Comparison of ENCODE assay signal across 24 cellular contexts in genomic region chr3:78511840-78512239, GRCh38.
DNase-seq lines count a peak whose midpoint lies in the region; ATAC-seq, FAIRE-seq and TF ChIP-seq lines count a peak whose summit lies in the region.
"Had no signal": no experiment of that assay in that cellular context is flagged by ENCODE, and none has a peak within 500 bp of the region (broad histone marks: within the 10 kb centered on the region; RNA-seq: fewer than 3 reads in every experiment).

No MANE protein-coding gene starts in this region.

- intact Hi-C loops in HepG2 (cut with micrococcal nuclease; ENCODE audit: unreplicated experiment) = no loop called here
- intact Hi-C loops in right lobe of liver (cut with DNase I) = no loop called here

- H3K27me3 ChIP-seq in HepG2 (ENCODE audit: control insufficient read depth in 1 of 2, insufficient read depth in 2 of 2, low read length in 2 of 2) (no peaks in the 10 kb centered on the region), right lobe of liver (no peaks in the 10 kb centered on the region), GM23338 (ENCODE audit: insufficient read depth) (no peaks in the 10 kb centered on the region), OCI-LY3 (ENCODE audit: low read depth, low read length) (no peaks in the 10 kb centered on the region), astrocyte (ENCODE audit: insufficient read depth, low read length) (no peaks in the 10 kb centered on the region)
- H3K27me3 ChIP-seq: BLaER1 treated with 17β-estradiol and CSF1 and Interleukin-3, amounts not matched to agents 10 nM and 100 nM had no signal

- H3K27me3 Mint-ChIP-seq in GM23338 (ENCODE audit: insufficient read depth, low read depth, poor library complexity) = peaks cover 2% of the 10 kb centered on the region
- H3K27me3 Mint-ChIP-seq in astrocyte (ENCODE audit: low read depth, unreplicated experiment) = no peaks in the 10 kb centered on the region
- H3K27me3 Mint-ChIP-seq: B cell; CD4-positive, alpha-beta T cell had no signal

- WGBS in HepG2 (ENCODE audit: low lambda C conversion rate) = 11% methylated on average over 2 of the region's 2 CpGs
- WGBS in right lobe of liver (ENCODE audit: insufficient coverage, low coverage, low lambda C conversion rate, missing lambda C conversion rate) = 50% methylated on average over 2 of the region's 2 CpGs

- peaks cover 4% of the 10 kb centered on the region; the same call in 1 of the 3 replicates for H3K36me3 Mint-ChIP-seq in GM23338 (ENCODE audit: low read depth)
- no peaks in the 10 kb centered on the region for H3K36me3 Mint-ChIP-seq in astrocyte (ENCODE audit: low read depth, unreplicated experiment)
- H3K36me3 Mint-ChIP-seq: CD8-positive, alpha-beta T cell had no signal

- H2AFZ ChIP-seq in HepG2 (ENCODE audit: low read length) (no peak overlapping the region), GM23338 (peak overlapping the region; percentile 11; the same call in 1 of the 2 replicates), OCI-LY3 (ENCODE audit: low read depth, low read length) (peak overlapping the region; percentile 55; the same call in 1 of the 2 replicates), astrocyte (ENCODE audit: low read depth, low read length) (no peak overlapping the region)

- H4K20me1 ChIP-seq in HepG2 (ENCODE audit: insufficient read depth, low read length) = no peaks in the 10 kb centered on the region
- H4K20me1 ChIP-seq in GM23338 (replicated peaks; ENCODE audit: insufficient read depth) = no peaks in the 10 kb centered on the region
- no peaks in the 10 kb centered on the region for H4K20me1 ChIP-seq in OCI-LY3 (ENCODE audit: insufficient read depth, low read length)
- no peaks in the 10 kb centered on the region for H4K20me1 ChIP-seq in astrocyte (ENCODE audit: insufficient read depth, low read length)
- H4K20me1 ChIP-seq: BLaER1 treated with 17β-estradiol and CSF1 and Interleukin-3, amounts not matched to agents 10 nM and 100 nM had no signal

- H3K4me1 ChIP-seq in HepG2 (ENCODE audit: insufficient read depth, low read length) (peaks cover 17% of the 10 kb centered on the region), right lobe of liver (peaks cover 0 to 13% (median 0%) of the 10 kb centered on the region in 4 donors), GM23338 (ENCODE audit: insufficient read depth) (peaks cover 7% of the 10 kb centered on the region), OCI-LY3 (ENCODE audit: low read length) (peaks cover 13% of the 10 kb centered on the region), astrocyte (ENCODE audit: insufficient read depth, low read length) (peaks cover 4% of the 10 kb centered on the region)
- H3K4me1 ChIP-seq: BLaER1 treated with 17β-estradiol and CSF1 and Interleukin-3, amounts not matched to agents 10 nM and 100 nM; Caco-2 had no signal

- TF ChIP-seq CTCF in HepG2 (CRISPR knock-in tag; IDR thresholded peaks at IDR 0.05) (no peak), right lobe of liver (IDR thresholded peaks at IDR 0.05) (no peak), GM23338 (conservative IDR thresholded peaks at IDR 0.05; ENCODE audit: low read depth in 2 of 2) (no peak), OCI-LY3 (IDR thresholded peaks at IDR 0.05; ENCODE audit: low read depth, low read length) (no peak), astrocyte (IDR thresholded peaks at IDR 0.05; ENCODE audit: insufficient read depth, low read depth, low read length) (no peak)

- DNase-seq in HepG2 (ENCODE audit: low spot score) (no peak), right lobe of liver (no peak), GM23338 (ENCODE audit: low spot score) (no peak), astrocyte (ENCODE audit: low read depth) (no peak), amniotic stem cell (lab: John Stamatoyannopoulos, UW) (no peak), activated gamma-delta T cell (lab: John Stamatoyannopoulos, UW) (no peak), NCI-H2107 treated with DMSO at 0.1 percent for 48 hours (lab: John Stamatoyannopoulos, UW; ENCODE audit: unreplicated experiment) (no peak)
- DNase-seq: 8988T; AML-193; Caco-2; Calu3; CD4-positive, alpha-beta T cell; CD8-positive, alpha-beta T cell; DMS79 treated with DMSO at 0.1 percent for 48 hours; GF-D8 had no signal

- H3K27ac ChIP-seq in HepG2 (ENCODE audit: extremely low read length, insufficient read depth, low read length) = no peak overlapping the region
- H3K27ac ChIP-seq in right lobe of liver = no peak overlapping the region
- no peak overlapping the region for H3K27ac ChIP-seq in GM23338 (ENCODE audit: low read depth)
- no peak overlapping the region for H3K27ac ChIP-seq in OCI-LY3 (ENCODE audit: low read length)
- no peak overlapping the region for H3K27ac ChIP-seq in astrocyte (ENCODE audit: low read depth, low read length)
- H3K27ac ChIP-seq: BLaER1 treated with 17β-estradiol and CSF1 and Interleukin-3, amounts not matched to agents 10 nM and 100 nM; C4-2B had no signal

- H3K4me3 ChIP-seq in HepG2 (replicated peaks in 1 of 3; ENCODE audit: insufficient read depth in 1 of 3, low read depth in 2 of 3, low read length in 3 of 3) = no peak overlapping the region
- no peak overlapping the region for H3K4me3 ChIP-seq in right lobe of liver
- H3K4me3 ChIP-seq in GM23338 = no peak overlapping the region
- H3K4me3 ChIP-seq in OCI-LY3 (ENCODE audit: low read length) = no peak overlapping the region
- H3K4me3 ChIP-seq in astrocyte (ENCODE audit: insufficient read depth, low read depth, low read length) = no peak overlapping the region
- H3K4me3 ChIP-seq: BLaER1 treated with 17β-estradiol and CSF1 and Interleukin-3, amounts not matched to agents 10 nM and 100 nM had no signal

- POLR2A ChIA-PET in HepG2 (lab: Yijun Ruan, JAX) = no interaction called here

- TF ChIP-seq EP300 in HepG2 (IDR thresholded peaks at IDR 0.05; ENCODE audit: low read depth in 2 of 2, low read length in 2 of 2) = no peak
- no peak for TF ChIP-seq EP300 in HepG2 (CRISPR knock-in tag; IDR thresholded peaks at IDR 0.05; ENCODE audit: borderline replicate concordance)

- peaks cover 8% of the 10 kb centered on the region; the same call in 1 of the 2 replicates for H3K9me2 ChIP-seq in GM23338 (ENCODE audit: insufficient read depth)

- H3K4me1 Mint-ChIP-seq in GM23338 (peaks cover 7% of the 10 kb centered on the region), astrocyte (ENCODE audit: low read depth, unreplicated experiment) (peaks cover 14% of the 10 kb centered on the region)
- H3K4me1 Mint-ChIP-seq: B cell had no signal

- no peak overlapping the region for H3K4me2 ChIP-seq in HepG2 (ENCODE audit: low read depth, low read length)
- H3K4me2 ChIP-seq in GM23338 = no peak overlapping the region
- no peak overlapping the region for H3K4me2 ChIP-seq in OCI-LY3 (ENCODE audit: low read length)
- no peak overlapping the region for H3K4me2 ChIP-seq in astrocyte (ENCODE audit: low read length)
- H3K4me2 ChIP-seq: BLaER1 treated with 17β-estradiol and CSF1 and Interleukin-3, amounts not matched to agents 10 nM and 100 nM had no signal

- no peak overlapping the region for H3K9ac ChIP-seq in HepG2 (ENCODE audit: insufficient read depth, low read depth, low read length)
- no peak overlapping the region for H3K9ac ChIP-seq in OCI-LY3 (ENCODE audit: low read length)
- no peak overlapping the region for H3K9ac ChIP-seq in astrocyte (ENCODE audit: low read length)
- H3K9ac ChIP-seq: BLaER1 treated with 17β-estradiol and CSF1 and Interleukin-3, amounts not matched to agents 10 nM and 100 nM had no signal

- TF ChIP-seq POLR2A in HepG2 (IDR thresholded peaks at IDR 0.05; ENCODE audit: insufficient read depth in 1 of 2, low read depth in 2 of 2, low read length in 2 of 2) = no peak
- no peak for TF ChIP-seq POLR2A in right lobe of liver (IDR thresholded peaks at IDR 0.05)

- H3K4me3 Mint-ChIP-seq in GM23338 (no peak overlapping the region), astrocyte (ENCODE audit: unreplicated experiment) (no peak overlapping the region)
- H3K4me3 Mint-ChIP-seq: B cell; CD4-positive, alpha-beta T cell; CD8-positive, alpha-beta T cell had no signal

- BruUV-seq in HepG2 (replicated peaks; lab: Mats Ljungman, UMichigan) = no TSS peak

- FAIRE-seq in HepG2 (lab: Jason Lieb, UNC) = no peak
- no peak for FAIRE-seq in astrocyte (lab: Jason Lieb, UNC)
- FAIRE-seq: A204.1, D721Med, G401.6, GM12891, GM19239 had no signal

- H3K9me3 ChIP-seq in HepG2 (ENCODE audit: low read length) (no peaks in the 10 kb centered on the region), right lobe of liver (no peaks in the 10 kb centered on the region), OCI-LY3 (ENCODE audit: insufficient read depth, low read length) (0 out of 2 replicates have a peak, but pooled peaks cover 8% of the 10 kb centered on the region), astrocyte (ENCODE audit: insufficient read depth, low read depth, low read length) (no peaks in the 10 kb centered on the region)
- H3K9me3 ChIP-seq: BLaER1 treated with 17β-estradiol and CSF1 and Interleukin-3, amounts not matched to agents 10 nM and 100 nM; Caco-2 had no signal

- no peaks in the 10 kb centered on the region; the same call in 2 of the 3 replicates for H3K9me3 Mint-ChIP-seq in GM23338
- peaks cover 2% of the 10 kb centered on the region for H3K9me3 Mint-ChIP-seq in astrocyte (ENCODE audit: unreplicated experiment)

- H3K79me2 ChIP-seq in HepG2 (ENCODE audit: insufficient read depth, low read length) = no peaks in the 10 kb centered on the region
- H3K79me2 ChIP-seq in GM23338 (replicated peaks; ENCODE audit: insufficient read depth) = no peaks in the 10 kb centered on the region
- no peaks in the 10 kb centered on the region for H3K79me2 ChIP-seq in OCI-LY3 (ENCODE audit: low read length)
- H3K79me2 ChIP-seq in astrocyte (ENCODE audit: insufficient read depth, low read length) = no peaks in the 10 kb centered on the region

- in situ Hi-C loops in HepG2 (cut with HindIII; ENCODE audit: extremely low pct_ligation_motif_present, low pct_unique_long_range_greater_than_20kb) = no loop called here

- no peak for TF ChIP-seq RAD21 in HepG2 (CRISPR knock-in tag; IDR thresholded peaks at IDR 0.05)

- H3K36me3 ChIP-seq in HepG2 (replicated peaks in 1 of 2; ENCODE audit: control insufficient read depth in 1 of 2, insufficient read depth in 2 of 2, low read length in 2 of 2) (no peaks in the 10 kb centered on the region), right lobe of liver (no peaks in the 10 kb centered on the region), GM23338 (ENCODE audit: insufficient read depth) (no peaks in the 10 kb centered on the region), OCI-LY3 (replicated peaks; ENCODE audit: low read depth, low read length) (peaks cover 4% of the 10 kb centered on the region), astrocyte (ENCODE audit: insufficient read depth, low read length) (no peaks in the 10 kb centered on the region)
- H3K36me3 ChIP-seq: BLaER1 treated with 17β-estradiol and CSF1 and Interleukin-3, amounts not matched to agents 10 nM and 100 nM had no signal

- CTCF ChIA-PET in HepG2 (lab: Yijun Ruan, JAX; ENCODE audit: low intra/inter-chr PET ratio, low total read pairs) = no interaction called here

- H3F3A ChIP-seq in GM23338 (replicated peaks; ENCODE audit: low read depth) = no peaks in the 10 kb centered on the region

- ATAC-seq in HepG2 (no peak), right lobe of liver (no peak), GM23338 (no peak)
- ATAC-seq: CD8-positive, alpha-beta T cell had no signal

- H3K27ac Mint-ChIP-seq in GM23338 = no peak overlapping the region
- peak overlapping the region; percentile 23 for H3K27ac Mint-ChIP-seq in astrocyte (ENCODE audit: unreplicated experiment)
- H3K27ac Mint-ChIP-seq: B cell; CD4-positive, alpha-beta T cell; CD8-positive, alpha-beta T cell had no signal

TF ChIP-seq in HepG2, 621 proteins besides CTCF, POLR2A, EP300 and RAD21 (continues in another document):
- TF ChIP-seq ZNF557 (CRISPR knock-in tag; IDR thresholded peaks at IDR 0.05) = no peak

Comparison
In these comparisons a context has a peak if more than half of its experiments do, and no peak if none do; other contexts are left out.
1. H2AFZ ChIP-seq: peak in GM23338 (single experiment) and OCI-LY3 (single experiment); none in HepG2 (single experiment) and astrocyte (single experiment).